In the genomic region with DNA sequence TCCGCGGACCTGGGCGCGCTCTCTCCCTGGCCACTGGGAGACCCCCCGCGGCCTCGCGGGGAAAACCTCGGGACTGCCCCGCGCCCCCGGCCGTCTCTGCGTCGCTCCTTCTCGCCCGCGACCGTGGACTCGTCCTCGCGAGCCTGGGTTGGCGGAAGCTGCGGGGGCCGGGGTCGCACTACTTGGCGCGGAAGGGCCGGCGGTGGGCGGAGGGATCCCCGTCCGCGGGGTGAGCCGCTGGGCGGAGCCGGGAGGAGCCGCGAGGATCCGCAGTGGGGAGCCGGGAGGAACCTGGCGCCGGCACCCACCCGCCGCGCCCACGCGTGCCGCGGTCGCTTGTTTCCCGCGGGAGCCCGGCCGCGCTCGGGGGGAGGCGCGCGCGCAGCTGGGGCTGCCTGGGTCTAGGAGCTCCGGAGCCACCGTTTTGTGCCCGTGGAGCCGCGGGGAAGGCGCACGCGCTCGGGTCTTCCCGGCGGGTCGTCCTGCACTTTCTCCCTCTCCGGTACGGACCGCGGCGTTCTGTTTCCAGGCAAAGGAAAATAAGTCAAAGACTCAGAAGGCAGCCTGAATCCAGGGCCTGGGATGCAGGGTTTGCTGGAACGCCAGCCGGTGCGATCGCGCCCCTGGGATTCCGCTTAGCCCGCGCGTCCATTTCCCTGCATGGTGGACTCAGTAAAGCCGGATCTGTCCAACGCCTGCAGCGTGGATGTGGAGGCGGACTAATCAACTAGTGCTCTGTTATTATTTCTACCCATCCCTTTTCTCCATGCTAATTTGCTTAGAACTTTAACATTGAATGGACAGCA, we compare ENCODE assay signal across 8 cellular contexts. TPM values are rescaled to one million over a fixed set of nuclear protein-coding genes. Genes with fewer than 3 reads are reported as not detected.
DNase-seq lines count a peak whose midpoint lies in the region; ATAC-seq, FAIRE-seq and TF ChIP-seq lines count a peak whose summit lies in the region.

No MANE protein-coding gene starts in this region.

- peak overlapping the region; percentile 73 to 99 for H3K9ac ChIP-seq in colonic mucosa (ENCODE audit: low read depth in 2 of 2, low read length in 2 of 2)

- POLR2A ChIA-PET in A673 (lab: Charles Lee; ENCODE audit: low non-redundant PET), result no interaction called here

- CTCF ChIA-PET in A673 (lab: Charles Lee), result no interaction called here

- no peaks in the 10 kb centered on the region for H3K36me3 ChIP-seq in A673 (ENCODE audit: insufficient read depth, low read length, poor library complexity, severe bottlenecking)
- H3K36me3 ChIP-seq in colonic mucosa, result no peaks in the 10 kb centered on the region
- H3K36me3 ChIP-seq in left lung, result no peaks in the 10 kb centered on the region

- peak; percentile 84 for DNase-seq in A673 (ENCODE audit: low spot score)
- DNase-seq in GM12892 (ENCODE audit: insufficient read length), result peak; percentile 79
- peak; percentile 49 for DNase-seq in NCI-H1694 treated with DMSO at 0.1 percent for 48 hours (lab: John Stamatoyannopoulos, UW)
- DNase-seq in activated CD4-positive, alpha-beta T cell treated with anti-CD3 and anti-CD28 coated beads for 1 hour, result peak; percentile 48
- DNase-seq in colonic mucosa, result peak; percentile 66
- peak; percentile 76 to 95 for DNase-seq in left lung
- peak; percentile 78 for DNase-seq in stimulated activated CD4-positive, alpha-beta T cell treated with anti-CD3 and anti-CD28 coated beads, Interleukin-1b, Interleukin-23, amount 100 ng/mL, for 48 hours

- peak overlapping the region; percentile 100 for H3K4me3 ChIP-seq in A673 (ENCODE audit: low read depth, low read length, poor library complexity, severe bottlenecking)
- peak overlapping the region; percentile 92 for H3K4me3 ChIP-seq in colonic mucosa
- peak overlapping the region; percentile 86 to 95 for H3K4me3 ChIP-seq in left lung

- ATAC-seq in HG02840 (IDR thresholded peaks at IDR 0.05; ENCODE audit: low FRiP score, unreplicated experiment) (peak; percentile 43), left lung (peak; percentile 61)

- no peak for TF ChIP-seq CTCF in A673 (conservative IDR thresholded peaks at IDR 0.05; ENCODE audit: low read depth, low read length)
- no peak for TF ChIP-seq CTCF in colonic mucosa (IDR thresholded peaks at IDR 0.05)
- TF ChIP-seq CTCF in left lung (IDR thresholded peaks at IDR 0.05), result no peak

- FAIRE-seq in GM12892 (lab: Jason Lieb, UNC), result peak; percentile 54

- peak overlapping the region; percentile 96 for H3K27ac ChIP-seq in A673 (ENCODE audit: low read depth, low read length, poor library complexity, severe bottlenecking)
- peak overlapping the region; percentile 100 for H3K27ac ChIP-seq in colonic mucosa
- H3K27ac ChIP-seq in left lung, result peak overlapping the region; percentile 100

- no TSS peak for BruUV-seq in A673 (replicated peaks; lab: Mats Ljungman, UMichigan)

- H3K4me1 ChIP-seq in A673 (ENCODE audit: insufficient read depth, low read length, poor library complexity, severe bottlenecking), result no peaks in the 10 kb centered on the region
- H3K4me1 ChIP-seq in colonic mucosa, result no peaks in the 10 kb centered on the region
- peaks cover 4 to 26% of the 10 kb centered on the region in 2 donors for H3K4me1 ChIP-seq in left lung

- no peaks in the 10 kb centered on the region for H3K9me3 ChIP-seq in A673 (ENCODE audit: low read depth, low read length, poor library complexity, severe bottlenecking)
- no peaks in the 10 kb centered on the region for H3K9me3 ChIP-seq in colonic mucosa
- no peaks in the 10 kb centered on the region for H3K9me3 ChIP-seq in left lung

- H3K27me3 ChIP-seq in A673 (replicated peaks; ENCODE audit: insufficient read depth, low read depth, low read length, poor library complexity) (no peaks in the 10 kb centered on the region), colonic mucosa (no peaks in the 10 kb centered on the region), left lung (no peaks in the 10 kb centered on the region)

- peak; percentile 66 for TF ChIP-seq POLR2A in GM12892 (IDR thresholded peaks at IDR 0.05; ENCODE audit: low read depth, low read length)

- intact Hi-C loops in A673 (cut with micrococcal nuclease; ENCODE audit: unreplicated experiment), result no loop called here
- intact Hi-C loops in colonic mucosa (cut with DNase I), result loop anchor here (10.0 kb wide), 1 partner anchor 110 kb away; no protein-coding TSS in a partner anchor
- intact Hi-C loops in left lung (cut with DNase I), result no loop called here

RNA-seq across cellular contexts. Expression of gene KMT2C, which starts 28.7 kb away (rescaled TPM):
- total RNA-seq in A673 (2021) (52.9 and 53.1 TPM in 2 replicates), colonic mucosa (10 to 100 TPM; 70.9 to 73.3 TPM), left lung (10 to 100 TPM; 67.8 to 91.4 TPM)
- 23.3 TPM for polyA plus RNA-seq in GM12892 (2012; ENCODE audit: missing spikeins)

Comparison
In these comparisons a context has a peak if more than half of its experiments do, and no peak if none do; other contexts are left out.
1. Peak in every context shown above with its lines: DNase-seq, ATAC-seq, H3K4me3 ChIP-seq and H3K27ac ChIP-seq.